Comparison of ENCODE assay signal across 1 cellular context in the genomic region with DNA sequence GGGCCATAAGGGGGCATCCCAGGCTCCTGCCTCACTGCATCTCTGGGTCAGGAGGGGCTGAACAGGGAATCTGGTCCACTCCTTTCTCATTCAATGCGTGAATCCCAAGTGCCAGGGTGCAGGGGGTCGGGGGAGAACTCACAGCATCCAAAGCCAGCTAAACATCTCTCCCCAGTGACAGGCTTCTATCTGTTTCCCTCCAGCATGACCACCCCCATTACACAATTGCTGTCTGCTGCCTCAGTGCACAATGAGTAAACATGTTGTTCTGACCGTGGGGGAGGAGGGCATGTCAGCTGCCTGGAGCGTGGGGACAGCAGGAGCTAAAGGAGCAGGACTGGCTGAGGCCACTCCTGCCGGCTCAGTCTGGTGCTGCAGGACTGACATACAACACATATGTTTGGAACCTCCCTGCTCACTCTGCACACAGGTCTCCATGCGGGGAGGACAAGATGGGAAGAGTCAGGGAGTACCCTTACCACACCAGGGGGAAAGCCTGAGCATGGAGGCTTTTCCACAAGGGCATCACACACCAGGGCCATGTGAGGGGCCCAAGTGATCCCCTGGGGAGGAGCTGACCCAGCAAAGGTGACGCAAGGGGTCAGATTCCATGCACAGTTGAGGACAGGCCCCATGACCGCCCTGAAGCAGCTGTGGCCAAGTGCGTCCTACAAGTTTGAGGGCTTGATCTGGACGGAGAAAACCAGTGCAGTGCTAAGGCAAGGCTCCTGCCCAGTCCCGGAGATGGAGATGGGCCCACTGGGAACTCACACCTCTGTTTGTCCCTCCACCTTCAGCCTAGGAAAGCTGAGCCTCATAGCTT.
TF ChIP-seq lines count a peak whose summit lies in the region.

No MANE protein-coding gene starts in this region.

TF ChIP-seq in HepG2, 621 proteins besides CTCF, POLR2A, EP300 and RAD21 (continued from another document and continues in another):
- TF ChIP-seq, protein P1, sequence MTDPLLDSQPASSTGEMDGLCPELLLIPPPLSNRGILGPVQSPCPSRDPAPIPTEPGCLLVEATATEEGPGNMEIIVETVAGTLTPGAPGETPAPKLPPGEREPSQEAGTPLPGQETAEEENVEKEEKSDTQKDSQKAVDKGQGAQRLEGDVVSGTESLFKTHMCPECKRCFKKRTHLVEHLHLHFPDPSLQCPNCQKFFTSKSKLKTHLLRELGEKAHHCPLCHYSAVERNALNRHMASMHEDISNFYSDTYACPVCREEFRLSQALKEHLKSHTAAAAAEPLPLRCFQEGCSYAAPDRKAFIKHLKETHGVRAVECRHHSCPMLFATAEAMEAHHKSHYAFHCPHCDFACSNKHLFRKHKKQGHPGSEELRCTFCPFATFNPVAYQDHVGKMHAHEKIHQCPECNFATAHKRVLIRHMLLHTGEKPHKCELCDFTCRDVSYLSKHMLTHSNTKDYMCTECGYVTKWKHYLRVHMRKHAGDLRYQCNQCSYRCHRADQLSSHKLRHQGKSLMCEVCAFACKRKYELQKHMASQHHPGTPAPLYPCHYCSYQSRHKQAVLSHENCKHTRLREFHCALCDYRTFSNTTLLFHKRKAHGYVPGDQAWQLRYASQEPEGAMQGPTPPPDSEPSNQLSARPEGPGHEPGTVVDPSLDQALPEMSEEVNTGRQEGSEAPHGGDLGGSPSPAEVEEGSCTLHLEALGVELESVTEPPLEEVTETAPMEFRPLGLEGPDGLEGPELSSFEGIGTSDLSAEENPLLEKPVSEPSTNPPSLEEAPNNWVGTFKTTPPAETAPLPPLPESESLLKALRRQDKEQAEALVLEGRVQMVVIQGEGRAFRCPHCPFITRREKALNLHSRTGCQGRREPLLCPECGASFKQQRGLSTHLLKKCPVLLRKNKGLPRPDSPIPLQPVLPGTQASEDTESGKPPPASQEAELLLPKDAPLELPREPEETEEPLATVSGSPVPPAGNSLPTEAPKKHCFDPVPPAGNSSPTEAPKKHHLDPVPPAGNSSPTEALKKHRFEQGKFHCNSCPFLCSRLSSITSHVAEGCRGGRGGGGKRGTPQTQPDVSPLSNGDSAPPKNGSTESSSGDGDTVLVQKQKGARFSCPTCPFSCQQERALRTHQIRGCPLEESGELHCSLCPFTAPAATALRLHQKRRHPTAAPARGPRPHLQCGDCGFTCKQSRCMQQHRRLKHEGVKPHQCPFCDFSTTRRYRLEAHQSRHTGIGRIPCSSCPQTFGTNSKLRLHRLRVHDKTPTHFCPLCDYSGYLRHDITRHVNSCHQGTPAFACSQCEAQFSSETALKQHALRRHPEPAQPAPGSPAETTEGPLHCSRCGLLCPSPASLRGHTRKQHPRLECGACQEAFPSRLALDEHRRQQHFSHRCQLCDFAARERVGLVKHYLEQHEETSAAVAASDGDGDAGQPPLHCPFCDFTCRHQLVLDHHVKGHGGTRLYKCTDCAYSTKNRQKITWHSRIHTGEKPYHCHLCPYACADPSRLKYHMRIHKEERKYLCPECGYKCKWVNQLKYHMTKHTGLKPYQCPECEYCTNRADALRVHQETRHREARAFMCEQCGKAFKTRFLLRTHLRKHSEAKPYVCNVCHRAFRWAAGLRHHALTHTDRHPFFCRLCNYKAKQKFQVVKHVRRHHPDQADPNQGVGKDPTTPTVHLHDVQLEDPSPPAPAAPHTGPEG (CRISPR knock-in tag; IDR thresholded peaks at IDR 0.05), result no peak
- TF ChIP-seq GATA4 (IDR thresholded peaks at IDR 0.05; ENCODE audit: borderline replicate concordance, low read depth) (peak; percentile 27; the same call in 1 of the 2 replicates), FOXK1 (CRISPR knock-in tag; IDR thresholded peaks at IDR 0.05; ENCODE audit: borderline replicate concordance, low read depth) (peak; percentile 70; the same call in 1 of the 2 replicates), ZNF337 (CRISPR knock-in tag; IDR thresholded peaks at IDR 0.05; ENCODE audit: borderline replicate concordance, low read depth) (no peak), NAIF1 (CRISPR knock-in tag; IDR thresholded peaks at IDR 0.05; ENCODE audit: borderline replicate concordance) (no peak), MTA1 (CRISPR knock-in tag; IDR thresholded peaks at IDR 0.05; ENCODE audit: borderline replicate concordance) (peak; percentile 87), ZFP36L1 (CRISPR knock-in tag; IDR thresholded peaks at IDR 0.05) (no peak), ZNF619 (CRISPR knock-in tag; IDR thresholded peaks at IDR 0.05) (no peak), MTF2 (CRISPR knock-in tag; IDR thresholded peaks at IDR 0.05; ENCODE audit: borderline replicate concordance) (0 out of 2 replicates have a peak, but pooled peaks have one; percentile 10), ESRRA (CRISPR knock-in tag; IDR thresholded peaks at IDR 0.05; ENCODE audit: low read depth) (no peak), SP1 (IDR thresholded peaks at IDR 0.05) (no peak), SP1 (CRISPR knock-in tag; IDR thresholded peaks at IDR 0.05) (no peak), ZNF30 (CRISPR knock-in tag; IDR thresholded peaks at IDR 0.05) (no peak), SP2 (CRISPR knock-in tag; IDR thresholded peaks at IDR 0.05) (no peak; the same call in 1 of the 2 replicates), SPEN (CRISPR knock-in tag; IDR thresholded peaks at IDR 0.05; ENCODE audit: low read depth) (peak; percentile 70), PCBP2 (optimal IDR thresholded peaks at IDR 0.05; ENCODE audit: low read depth, low read length, poor library complexity, severe bottlenecking) (no peak), KLF13 (CRISPR knock-in tag; IDR thresholded peaks at IDR 0.05) (no peak), ARID2 (CRISPR knock-in tag; IDR thresholded peaks at IDR 0.05; ENCODE audit: borderline replicate concordance) (peak; percentile 53; the same call in 1 of the 2 replicates), FOXA3 (CRISPR knock-in tag; IDR thresholded peaks at IDR 0.05) (peak; percentile 86), ZNF136 (CRISPR knock-in tag; IDR thresholded peaks at IDR 0.05; ENCODE audit: low read depth) (no peak), FIP1L1 (IDR thresholded peaks at IDR 0.05; ENCODE audit: borderline replicate concordance, insufficient read depth, low read depth, low read length) (no peak), ZNF44 (CRISPR knock-in tag; IDR thresholded peaks at IDR 0.05) (no peak)
- TF ChIP-seq, protein P2, sequence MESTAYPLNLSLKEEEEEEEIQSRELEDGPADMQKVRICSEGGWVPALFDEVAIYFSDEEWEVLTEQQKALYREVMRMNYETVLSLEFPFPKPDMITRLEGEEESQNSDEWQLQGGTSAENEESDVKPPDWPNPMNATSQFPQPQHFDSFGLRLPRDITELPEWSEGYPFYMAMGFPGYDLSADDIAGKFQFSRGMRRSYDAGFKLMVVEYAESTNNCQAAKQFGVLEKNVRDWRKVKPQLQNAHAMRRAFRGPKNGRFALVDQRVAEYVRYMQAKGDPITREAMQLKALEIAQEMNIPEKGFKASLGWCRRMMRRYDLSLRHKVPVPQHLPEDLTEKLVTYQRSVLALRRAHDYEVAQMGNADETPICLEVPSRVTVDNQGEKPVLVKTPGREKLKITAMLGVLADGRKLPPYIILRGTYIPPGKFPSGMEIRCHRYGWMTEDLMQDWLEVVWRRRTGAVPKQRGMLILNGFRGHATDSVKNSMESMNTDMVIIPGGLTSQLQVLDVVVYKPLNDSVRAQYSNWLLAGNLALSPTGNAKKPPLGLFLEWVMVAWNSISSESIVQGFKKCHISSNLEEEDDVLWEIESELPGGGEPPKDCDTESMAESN (CRISPR knock-in tag; conservative IDR thresholded peaks at IDR 0.05), result 0 out of 2 replicates have a peak, but pooled peaks have one; percentile 14
- TF ChIP-seq, protein P3, sequence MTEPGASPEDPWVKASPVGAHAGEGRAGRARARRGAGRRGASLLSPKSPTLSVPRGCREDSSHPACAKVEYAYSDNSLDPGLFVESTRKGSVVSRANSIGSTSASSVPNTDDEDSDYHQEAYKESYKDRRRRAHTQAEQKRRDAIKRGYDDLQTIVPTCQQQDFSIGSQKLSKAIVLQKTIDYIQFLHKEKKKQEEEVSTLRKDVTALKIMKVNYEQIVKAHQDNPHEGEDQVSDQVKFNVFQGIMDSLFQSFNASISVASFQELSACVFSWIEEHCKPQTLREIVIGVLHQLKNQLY (CRISPR knock-in tag; IDR thresholded peaks at IDR 0.05), result peak; percentile 89; the same call in 1 of the 2 replicates
- TF ChIP-seq, protein P4, sequence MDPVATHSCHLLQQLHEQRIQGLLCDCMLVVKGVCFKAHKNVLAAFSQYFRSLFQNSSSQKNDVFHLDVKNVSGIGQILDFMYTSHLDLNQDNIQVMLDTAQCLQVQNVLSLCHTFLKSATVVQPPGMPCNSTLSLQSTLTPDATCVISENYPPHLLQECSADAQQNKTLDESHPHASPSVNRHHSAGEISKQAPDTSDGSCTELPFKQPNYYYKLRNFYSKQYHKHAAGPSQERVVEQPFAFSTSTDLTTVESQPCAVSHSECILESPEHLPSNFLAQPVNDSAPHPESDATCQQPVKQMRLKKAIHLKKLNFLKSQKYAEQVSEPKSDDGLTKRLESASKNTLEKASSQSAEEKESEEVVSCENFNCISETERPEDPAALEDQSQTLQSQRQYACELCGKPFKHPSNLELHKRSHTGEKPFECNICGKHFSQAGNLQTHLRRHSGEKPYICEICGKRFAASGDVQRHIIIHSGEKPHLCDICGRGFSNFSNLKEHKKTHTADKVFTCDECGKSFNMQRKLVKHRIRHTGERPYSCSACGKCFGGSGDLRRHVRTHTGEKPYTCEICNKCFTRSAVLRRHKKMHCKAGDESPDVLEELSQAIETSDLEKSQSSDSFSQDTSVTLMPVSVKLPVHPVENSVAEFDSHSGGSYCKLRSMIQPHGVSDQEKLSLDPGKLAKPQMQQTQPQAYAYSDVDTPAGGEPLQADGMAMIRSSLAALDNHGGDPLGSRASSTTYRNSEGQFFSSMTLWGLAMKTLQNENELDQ (CRISPR knock-in tag; IDR thresholded peaks at IDR 0.05; ENCODE audit: borderline replicate concordance), result no peak
- TF ChIP-seq, protein P5, sequence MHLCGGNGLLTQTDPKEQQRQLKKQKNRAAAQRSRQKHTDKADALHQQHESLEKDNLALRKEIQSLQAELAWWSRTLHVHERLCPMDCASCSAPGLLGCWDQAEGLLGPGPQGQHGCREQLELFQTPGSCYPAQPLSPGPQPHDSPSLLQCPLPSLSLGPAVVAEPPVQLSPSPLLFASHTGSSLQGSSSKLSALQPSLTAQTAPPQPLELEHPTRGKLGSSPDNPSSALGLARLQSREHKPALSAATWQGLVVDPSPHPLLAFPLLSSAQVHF (CRISPR knock-in tag; IDR thresholded peaks at IDR 0.05), result no peak
- TF ChIP-seq, protein P6, sequence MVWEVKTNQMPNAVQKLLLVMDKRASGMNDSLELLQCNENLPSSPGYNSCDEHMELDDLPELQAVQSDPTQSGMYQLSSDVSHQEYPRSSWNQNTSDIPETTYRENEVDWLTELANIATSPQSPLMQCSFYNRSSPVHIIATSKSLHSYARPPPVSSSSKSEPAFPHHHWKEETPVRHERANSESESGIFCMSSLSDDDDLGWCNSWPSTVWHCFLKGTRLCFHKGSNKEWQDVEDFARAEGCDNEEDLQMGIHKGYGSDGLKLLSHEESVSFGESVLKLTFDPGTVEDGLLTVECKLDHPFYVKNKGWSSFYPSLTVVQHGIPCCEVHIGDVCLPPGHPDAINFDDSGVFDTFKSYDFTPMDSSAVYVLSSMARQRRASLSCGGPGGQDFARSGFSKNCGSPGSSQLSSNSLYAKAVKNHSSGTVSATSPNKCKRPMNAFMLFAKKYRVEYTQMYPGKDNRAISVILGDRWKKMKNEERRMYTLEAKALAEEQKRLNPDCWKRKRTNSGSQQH (CRISPR knock-in tag; IDR thresholded peaks at IDR 0.05; ENCODE audit: low read depth), result 0 out of 2 replicates have a peak, but pooled peaks have one; percentile 66
- TF ChIP-seq, protein P7, sequence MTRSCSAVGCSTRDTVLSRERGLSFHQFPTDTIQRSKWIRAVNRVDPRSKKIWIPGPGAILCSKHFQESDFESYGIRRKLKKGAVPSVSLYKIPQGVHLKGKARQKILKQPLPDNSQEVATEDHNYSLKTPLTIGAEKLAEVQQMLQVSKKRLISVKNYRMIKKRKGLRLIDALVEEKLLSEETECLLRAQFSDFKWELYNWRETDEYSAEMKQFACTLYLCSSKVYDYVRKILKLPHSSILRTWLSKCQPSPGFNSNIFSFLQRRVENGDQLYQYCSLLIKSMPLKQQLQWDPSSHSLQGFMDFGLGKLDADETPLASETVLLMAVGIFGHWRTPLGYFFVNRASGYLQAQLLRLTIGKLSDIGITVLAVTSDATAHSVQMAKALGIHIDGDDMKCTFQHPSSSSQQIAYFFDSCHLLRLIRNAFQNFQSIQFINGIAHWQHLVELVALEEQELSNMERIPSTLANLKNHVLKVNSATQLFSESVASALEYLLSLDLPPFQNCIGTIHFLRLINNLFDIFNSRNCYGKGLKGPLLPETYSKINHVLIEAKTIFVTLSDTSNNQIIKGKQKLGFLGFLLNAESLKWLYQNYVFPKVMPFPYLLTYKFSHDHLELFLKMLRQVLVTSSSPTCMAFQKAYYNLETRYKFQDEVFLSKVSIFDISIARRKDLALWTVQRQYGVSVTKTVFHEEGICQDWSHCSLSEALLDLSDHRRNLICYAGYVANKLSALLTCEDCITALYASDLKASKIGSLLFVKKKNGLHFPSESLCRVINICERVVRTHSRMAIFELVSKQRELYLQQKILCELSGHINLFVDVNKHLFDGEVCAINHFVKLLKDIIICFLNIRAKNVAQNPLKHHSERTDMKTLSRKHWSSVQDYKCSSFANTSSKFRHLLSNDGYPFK (CRISPR knock-in tag; IDR thresholded peaks at IDR 0.05; ENCODE audit: borderline replicate concordance), result peak; percentile 59; the same call in 1 of the 2 replicates
